8 cellular contexts compared by ENCODE assay signal in the genomic region with DNA sequence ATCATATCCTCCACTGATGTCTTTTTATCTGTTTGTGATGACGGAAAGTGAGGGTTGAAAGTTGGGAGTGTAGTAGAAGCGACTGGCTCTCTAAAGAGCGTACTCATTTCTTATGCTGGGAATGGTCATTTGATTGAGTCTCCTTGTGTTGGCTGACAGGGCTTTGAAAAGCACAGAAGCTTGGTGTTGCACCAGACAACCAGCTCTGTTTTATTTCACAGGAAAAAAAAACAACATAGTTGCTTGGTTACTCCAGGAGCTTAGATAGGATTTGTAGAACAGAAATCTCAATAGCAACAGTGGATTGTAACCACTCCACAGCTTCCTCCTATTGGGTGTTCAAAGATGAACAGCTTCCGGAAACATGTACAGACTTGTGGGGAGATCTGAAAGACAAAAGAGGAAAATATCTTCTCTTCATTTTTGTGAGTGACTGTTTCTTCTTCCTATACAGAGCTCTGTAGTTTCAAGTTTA. TPM values are rescaled to one million over a fixed set of nuclear protein-coding genes. Genes with fewer than 3 reads are reported as not detected.
DNase-seq lines count a peak whose midpoint lies in the region; TF ChIP-seq lines count a peak whose summit lies in the region.

No MANE protein-coding gene starts in this region.

- peak overlapping the region; percentile 87 for H3K4me3 ChIP-seq in GM08714 (ENCODE audit: low read length)
- H3K4me3 ChIP-seq in uterus = peak overlapping the region in 1 of 2 donors; percentile 69

- peaks cover 11% of the 10 kb centered on the region for H3K36me3 Mint-ChIP-seq in chondrocyte (ENCODE audit: low read depth)

- peaks cover 60% of the 10 kb centered on the region for H3K4me1 Mint-ChIP-seq in chondrocyte (ENCODE audit: low read depth)

- H3K9me3 Mint-ChIP-seq in chondrocyte (ENCODE audit: low read depth) = no peaks in the 10 kb centered on the region

- peak overlapping the region; percentile 100 for H3K27ac Mint-ChIP-seq in chondrocyte (ENCODE audit: unreplicated experiment)

- DNase-seq in NOMO-1 treated with dmso at 0.1 percent for 144 hours (lab: John Stamatoyannopoulos, UW; ENCODE audit: unreplicated experiment) (peak; percentile 39), chondrocyte (ENCODE audit: low spot score) (no peak), medulla oblongata (ENCODE audit: extremely low spot score) (peak; percentile 67), uterus (no peak), NCI-H187 (lab: John Stamatoyannopoulos, UW) (no peak), NCI-H526 (lab: John Stamatoyannopoulos, UW) (no peak), NCI-H146 treated with DMSO at 0.1 percent for 48 hours (lab: John Stamatoyannopoulos, UW; ENCODE audit: unreplicated experiment) (no peak)

- no peaks in the 10 kb centered on the region for H3K9me3 ChIP-seq in uterus

- H3K27me3 Mint-ChIP-seq in chondrocyte (ENCODE audit: low read depth) = no peaks in the 10 kb centered on the region

- peak overlapping the region; percentile 14 to 97 for H3K27ac ChIP-seq in uterus

- H3K4me3 Mint-ChIP-seq in chondrocyte (ENCODE audit: unreplicated experiment) = peak overlapping the region; percentile 96

- no peaks in the 10 kb centered on the region for H3K27me3 ChIP-seq in uterus

- no peak for TF ChIP-seq POLR2A in uterus (IDR thresholded peaks at IDR 0.05)

- intact Hi-C loops in uterus (cut with DNase I; ENCODE audit: low total_unique reads) = no loop called here

- H3K4me1 ChIP-seq in uterus = peaks cover 3 to 9% of the 10 kb centered on the region in 2 donors

- no peaks in the 10 kb centered on the region for H3K36me3 ChIP-seq in uterus

- TF ChIP-seq CTCF in chondrocyte (IDR thresholded peaks at IDR 0.05) (no peak), uterus (IDR thresholded peaks at IDR 0.05) (no peak)

RNA-seq across cellular contexts. Expression of a gene that starts 2.7 kb away (rescaled TPM):
- 43.9 to 65.2 TPM (median 45.6 TPM) in 3 replicates for total RNA-seq in chondrocyte
- 10 to 100 TPM; 15.1 to 86.4 (median 53.2) TPM for total RNA-seq in uterus

RNA-seq across cellular contexts. Expression of a gene that starts 19.4 kb away (rescaled TPM):
- total RNA-seq in chondrocyte (109 to 118 TPM (median 117 TPM) in 3 replicates), uterus (100 to 1,000 TPM in 2 of 4 donors, 10 to 100 TPM in 2; 32.4 to 146 (median 94.8) TPM)

RNA-seq across cellular contexts. Expression of a gene that starts 26.1 kb away (rescaled TPM):
- total RNA-seq in chondrocyte (31.0 to 34.2 TPM (median 32.3 TPM) in 3 replicates), uterus (10 to 100 TPM; 13.5 to 52.0 (median 42.9) TPM)

RNA-seq across cellular contexts. Expression of a gene that starts 26.3 kb away (rescaled TPM):
- 0.23 to 0.32 TPM (median 0.27 TPM) in 3 replicates for total RNA-seq in chondrocyte
- total RNA-seq in uterus = under 1 TPM in 1 of 4 donors, not detected in 3; 0.52 TPM

RNA-seq across cellular contexts. Expression of a gene that starts 50.7 kb away (rescaled TPM):
- total RNA-seq in chondrocyte = not detected in 3 replicates
- 10 to 100 TPM; 61.2 to 89.1 (median 83.6) TPM for total RNA-seq in uterus

Comparison
In these comparisons a context has a peak if more than half of its experiments do, and no peak if none do; other contexts are left out.
1. DNase-seq: peak in NOMO-1 treated with dmso at 0.1 percent for 144 hours (single experiment) and medulla oblongata (single experiment); none in chondrocyte (single experiment), uterus (0 of 2), NCI-H187 (0 of 2), NCI-H526 (0 of 2) and NCI-H146 treated with DMSO at 0.1 percent for 48 hours (single experiment).